ENCODE assay signal across 18 cellular contexts in genomic region chr6:109672827-109673226, GRCh38. TPM values are rescaled to one million over a fixed set of nuclear protein-coding genes. Genes with fewer than 3 reads are reported as not detected.
A peak's percentile ranks its signal among the peaks of the same experiment; 100 is the strongest.
DNase-seq lines count a peak whose midpoint lies in the region; ATAC-seq and TF ChIP-seq lines count a peak whose summit lies in the region.
"Had no signal": no experiment of that assay in that cellular context is flagged by ENCODE, and none has a peak within 500 bp of the region (broad histone marks: within the 10 kb centered on the region; RNA-seq: fewer than 3 reads in every experiment).

No MANE protein-coding gene starts in this region.

- DNase-seq in HCEC 1CT (peak; percentile 5), lung microvascular endothelial cell (ENCODE audit: low read depth in 2 of 2) (peak; percentile 12 to 69), nephron progenitor cell (no peak), DMS153 treated with DMSO at 0.1 percent for 48 hours (lab: John Stamatoyannopoulos, UW; ENCODE audit: unreplicated experiment) (no peak), HPDE6-E6E7 (ENCODE audit: extremely low spot score) (no peak)
- DNase-seq: 8988T; ACHN; AML-193; BE2C; Calu3; CD4-positive, alpha-beta memory T cell; COR-L47; DND-41; H7 had no signal

- peaks cover 3% of the 10 kb centered on the region for H3K9me3 Mint-ChIP-seq in nephron progenitor cell

- ATAC-seq in HG03039 (IDR thresholded peaks at IDR 0.05; ENCODE audit: unreplicated experiment), result no peak
- ATAC-seq: A549, HCT116 had no signal

- TF ChIP-seq CTCF in nephron progenitor cell (IDR thresholded peaks at IDR 0.05), result no peak

- H3K27ac Mint-ChIP-seq in nephron progenitor cell, result peak overlapping the region; percentile 81
- H3K27ac Mint-ChIP-seq: CD14-positive monocyte; CD4-positive, alpha-beta memory T cell had no signal

- no peaks in the 10 kb centered on the region for H3K4me1 Mint-ChIP-seq in nephron progenitor cell
- H3K4me1 Mint-ChIP-seq: CD14-positive monocyte; CD4-positive, alpha-beta memory T cell had no signal

- no peak overlapping the region for H3K4me3 Mint-ChIP-seq in nephron progenitor cell
- H3K4me3 Mint-ChIP-seq: CD14-positive monocyte; CD4-positive, alpha-beta memory T cell had no signal

- H3K36me3 Mint-ChIP-seq in nephron progenitor cell (ENCODE audit: low read depth), result no peaks in the 10 kb centered on the region

- H3K27me3 Mint-ChIP-seq in nephron progenitor cell (ENCODE audit: low read depth, poor library complexity), result no peaks in the 10 kb centered on the region
- H3K27me3 Mint-ChIP-seq: CD4-positive, alpha-beta memory T cell had no signal

RNA-seq across cellular contexts. Expression of gene AK9, which starts 18.2 kb away (rescaled TPM):
- total RNA-seq in lung microvascular endothelial cell, result 3.1 and 4.2 TPM in 2 replicates

RNA-seq across cellular contexts. Expression of gene FIG4, which starts 18.3 kb away (rescaled TPM):
- 8.7 and 12.7 TPM in 2 replicates for total RNA-seq in lung microvascular endothelial cell

Comparison
In these comparisons a context has a peak if more than half of its experiments do, and no peak if none do; other contexts are left out.
1. DNase-seq: peak in HCEC 1CT (single experiment) and lung microvascular endothelial cell (2 of 2); none in nephron progenitor cell (single experiment), DMS153 treated with DMSO at 0.1 percent for 48 hours (single experiment) and HPDE6-E6E7 (single experiment).